14 cellular contexts compared by ENCODE assay signal in genomic region chrX:48872017-48872416, GRCh38. TPM values are rescaled to one million over a fixed set of nuclear protein-coding genes. Genes with fewer than 3 reads are reported as not detected.
DNase-seq lines count a peak whose midpoint lies in the region; ATAC-seq, FAIRE-seq and TF ChIP-seq lines count a peak whose summit lies in the region.
"Not testable (repeated sequence)": the region's sequence is repeated elsewhere in the genome, so short reads cannot be mapped to it uniquely, and the experiment has no call there.
"Had no signal": no experiment of that assay in that cellular context is flagged by ENCODE, and none has a peak within 500 bp of the region (broad histone marks: within the 10 kb centered on the region; RNA-seq: fewer than 3 reads in every experiment).

No MANE protein-coding gene starts in this region.

- not testable (repeated sequence) for H3K9me1 ChIP-seq in K562 (ENCODE audit: control insufficient read depth, insufficient read depth, low read length)

- not testable (repeated sequence) for H2AFZ ChIP-seq in K562 (ENCODE audit: low read depth, low read length)

- not testable (repeated sequence) for H3K79me2 ChIP-seq in K562 (ENCODE audit: control insufficient read depth, insufficient read depth, low read length)

- TF ChIP-seq RAD21 in K562 (CRISPR knock-in tag; conservative IDR thresholded peaks at IDR 0.05 in 1 of 2, IDR thresholded peaks at IDR 0.05 in 1 of 2), result not testable (repeated sequence)

- not testable (repeated sequence) for TF ChIP-seq CTCF in K562 (IDR thresholded peaks at IDR 0.05 in 2 of 3, conservative IDR thresholded peaks at IDR 0.05 in 1 of 3; ENCODE audit: insufficient read depth in 2 of 3, low read depth in 1 of 3, low read length in 3 of 3)

- not testable (repeated sequence) for H3K4me2 ChIP-seq in K562 (ENCODE audit: insufficient read depth, low read length)

- H4K20me1 ChIP-seq in K562 (replicated peaks; ENCODE audit: control insufficient read depth, insufficient read depth, low read length), result not testable (repeated sequence)

- DNase-seq in K562 (ENCODE audit: extremely low read depth in 1 of 4, low spot score in 3 of 4), result not testable (repeated sequence)

- CTCF ChIA-PET in K562 (lab: Yijun Ruan, JAX; ENCODE audit: low intra/inter-chr PET ratio), result not testable (repeated sequence)

- not testable (repeated sequence) for H3K4me1 ChIP-seq in K562 (replicated peaks in 1 of 2; ENCODE audit: control insufficient read depth in 2 of 2, insufficient read depth in 2 of 2, low read length in 2 of 2)

- H3K36me3 ChIP-seq in K562 (ENCODE audit: control insufficient read depth, insufficient read depth, low read length), result not testable (repeated sequence)

- BruUV-seq in K562 (replicated peaks; lab: Mats Ljungman, UMichigan), result not testable (repeated sequence)

- not testable (repeated sequence) for H3K27me3 ChIP-seq in K562 (ENCODE audit: control insufficient read depth in 2 of 2, insufficient read depth in 2 of 2, low read length in 2 of 2)

- H3K27ac ChIP-seq in K562 (ENCODE audit: extremely low read depth, low read depth, low read length), result not testable (repeated sequence)

- not testable (repeated sequence) for TF ChIP-seq POLR2A in K562 (conservative IDR thresholded peaks at IDR 0.05)

- intact Hi-C loops in K562 (cut with micrococcal nuclease), result not testable (repeated sequence)

- in situ Hi-C loops in K562 (cut with MboI), result not testable (repeated sequence)

- POLR2A ChIA-PET in K562 (lab: Yijun Ruan, JAX), result not testable (repeated sequence)

- not testable (repeated sequence) for TF ChIP-seq EP300 in K562 (IDR thresholded peaks at IDR 0.05; ENCODE audit: low read length)

- not testable (repeated sequence) for FAIRE-seq in K562 (lab: Jason Lieb, UNC)

- H3K9ac ChIP-seq in K562 (ENCODE audit: insufficient read depth in 1 of 2, low read depth in 2 of 2, low read length in 2 of 2), result not testable (repeated sequence)

- not testable (repeated sequence) for ATAC-seq in K562

- 0% methylated on average over 1 of the region's 2 CpGs for WGBS in K562 (ENCODE audit: insufficient coverage, low coverage, missing lambda C conversion rate)

- H3K9me3 ChIP-seq in K562 (replicated peaks; ENCODE audit: control insufficient read depth, insufficient read depth, low read depth, low read length), result not testable (repeated sequence)

- H3K4me3 ChIP-seq in K562, result not testable (repeated sequence)

RNA-seq across cellular contexts. Expression of gene TIMM17B, which starts 25.6 kb away (rescaled TPM):
- total RNA-seq in K562 (2011; cell fraction: chromatin; rRNA removed; ENCODE audit: low replicate concordance), result 26.5 and 78.9 TPM in 2 replicates
- total RNA-seq in K562 (2011; cell fraction: nucleolus; rRNA removed), result 91.7 and 100 TPM in 2 replicates
- total RNA-seq in K562 (2011; cell fraction: nucleoplasm; rRNA removed), result 70.7 and 84.2 TPM in 2 replicates
- total RNA-seq in K562 (2014; rRNA removed), result 122 and 171 TPM in 2 replicates
- 45.7 and 66.0 TPM in 2 replicates for total RNA-seq in K562 (2014; rRNA removed; fragmentation: Illumina TruSeq; extraction: Trizol)
- total RNA-seq in K562 (2015; rRNA removed; fragmentation: Illumina TruSeq; extraction: Trizol), result 94.8 and 95.4 TPM in 2 replicates
- total RNA-seq in K562 (2021), result 156 and 158 TPM in 2 replicates
- polyA plus RNA-seq in K562 (2011; rRNA removed), result 115 and 134 TPM in 2 replicates
- 212 and 458 TPM in 2 replicates for polyA plus RNA-seq in K562 (2011; cell fraction: cytosol; rRNA removed)
- polyA plus RNA-seq in K562 (2011; cell fraction: nucleus; rRNA removed), result 115 and 134 TPM in 2 replicates
- 154 and 205 TPM in 2 replicates for polyA plus RNA-seq in K562 (2012)
- polyA plus RNA-seq in K562 (2014; fragmentation: Illumina TruSeq; extraction: Trizol), result 140 and 176 TPM in 2 replicates
- polyA plus RNA-seq in K562 (2014; fragmentation: Nextera tagmentation; extraction: Ambion mirVana), result 10 to 100 TPM in 1 of 2 experiments, 1 to 10 TPM in 1; 9.9 to 69.0 TPM
- polyA plus RNA-seq in K562 (2014; rRNA removed), result 176 and 184 TPM in 2 replicates
- polyA minus RNA-seq in K562 (2011; rRNA and poly(A)+ RNA removed), result 23.1 and 34.0 TPM in 2 replicates
- 48.4 and 49.6 TPM in 2 replicates for polyA minus RNA-seq in K562 (2011; cell fraction: cytosol; rRNA and poly(A)+ RNA removed)
- 19.5 and 26.3 TPM in 2 replicates for polyA minus RNA-seq in K562 (2011; cell fraction: nucleus; rRNA and poly(A)+ RNA removed)

RNA-seq across cellular contexts. Expression of gene PQBP1, which starts 25.7 kb away (rescaled TPM):
- 76.7 and 135 TPM in 2 replicates for total RNA-seq in K562 (2011; cell fraction: chromatin; rRNA removed; ENCODE audit: low replicate concordance)
- total RNA-seq in K562 (2011; cell fraction: nucleolus; rRNA removed), result 111 and 112 TPM in 2 replicates
- 85.1 and 93.2 TPM in 2 replicates for total RNA-seq in K562 (2011; cell fraction: nucleoplasm; rRNA removed)
- 255 and 262 TPM in 2 replicates for total RNA-seq in K562 (2014; rRNA removed)
- 64.7 and 75.4 TPM in 2 replicates for total RNA-seq in K562 (2014; rRNA removed; fragmentation: Illumina TruSeq; extraction: Trizol)
- 112 and 113 TPM in 2 replicates for total RNA-seq in K562 (2015; rRNA removed; fragmentation: Illumina TruSeq; extraction: Trizol)
- 182 and 197 TPM in 2 replicates for total RNA-seq in K562 (2021)
- polyA plus RNA-seq in K562 (2011; rRNA removed), result 72.8 and 81.5 TPM in 2 replicates
- polyA plus RNA-seq in K562 (2011; cell fraction: cytosol; rRNA removed), result 93.1 and 155 TPM in 2 replicates
- polyA plus RNA-seq in K562 (2011; cell fraction: nucleus; rRNA removed), result 195 and 239 TPM in 2 replicates
- 178 and 226 TPM in 2 replicates for polyA plus RNA-seq in K562 (2012)
- polyA plus RNA-seq in K562 (2014; fragmentation: Illumina TruSeq; extraction: Trizol), result 227 and 228 TPM in 2 replicates
- 10 to 100 TPM; 41.3 to 77.0 TPM for polyA plus RNA-seq in K562 (2014; fragmentation: Nextera tagmentation; extraction: Ambion mirVana)
- 172 and 186 TPM in 2 replicates for polyA plus RNA-seq in K562 (2014; rRNA removed)
- 50.6 and 77.1 TPM in 2 replicates for polyA minus RNA-seq in K562 (2011; rRNA and poly(A)+ RNA removed)
- 89.3 and 96.8 TPM in 2 replicates for polyA minus RNA-seq in K562 (2011; cell fraction: cytosol; rRNA and poly(A)+ RNA removed)
- polyA minus RNA-seq in K562 (2011; cell fraction: nucleus; rRNA and poly(A)+ RNA removed), result 30.7 and 37.7 TPM in 2 replicates

RNA-seq across cellular contexts. Expression of gene PCSK1N, which starts 36.6 kb away (rescaled TPM):
- not detected in 2 replicates for total RNA-seq in K562 (2011; cell fraction: chromatin; rRNA removed; ENCODE audit: low replicate concordance)
- not detected in 2 replicates for total RNA-seq in K562 (2011; cell fraction: nucleolus; rRNA removed)
- total RNA-seq in K562 (2011; cell fraction: nucleoplasm; rRNA removed), result not detected in 2 replicates
- total RNA-seq in K562 (2014; rRNA removed) (0.54 and 0.61 TPM in 2 replicates), K562 (2014; rRNA removed; fragmentation: Illumina TruSeq; extraction: Trizol) (not detected in 2 replicates), K562 (2015; rRNA removed; fragmentation: Illumina TruSeq; extraction: Trizol) (not detected in 2 replicates), K562 (2021) (0.36 and 0.55 TPM in 2 replicates)
- polyA plus RNA-seq in K562 (2011; rRNA removed) (0.16 TPM in 1 of 2 replicates, not detected in the other), K562 (2014; fragmentation: Illumina TruSeq; extraction: Trizol) (not detected in 2 replicates), K562 (2014; fragmentation: Nextera tagmentation; extraction: Ambion mirVana) (not detected), K562 (2014; rRNA removed) (0.07 and 0.85 TPM in 2 replicates)
- polyA plus RNA-seq in K562 (2011; cell fraction: cytosol; rRNA removed), result 0.04 and 0.39 TPM in 2 replicates
- polyA plus RNA-seq in K562 (2011; cell fraction: nucleus; rRNA removed), result 0.63 TPM in 1 of 2 replicates, not detected in the other
- polyA plus RNA-seq in K562 (2012), result 0.29 and 0.40 TPM in 2 replicates
- 1.2 TPM in 1 of 2 replicates, not detected in the other for polyA minus RNA-seq in K562 (2011; rRNA and poly(A)+ RNA removed)
- not detected in 2 replicates for polyA minus RNA-seq in K562 (2011; cell fraction: cytosol; rRNA and poly(A)+ RNA removed)
- not detected in 2 replicates for polyA minus RNA-seq in K562 (2011; cell fraction: nucleus; rRNA and poly(A)+ RNA removed)
- total RNA-seq: B cell had no signal
- polyA plus RNA-seq: AG04450, BJ, CD14-positive monocyte had no signal

RNA-seq across cellular contexts. Expression of gene SLC35A2, which starts 39.4 kb away (rescaled TPM):
- 43.4 and 77.8 TPM in 2 replicates for total RNA-seq in K562 (2011; cell fraction: chromatin; rRNA removed; ENCODE audit: low replicate concordance)
- total RNA-seq in K562 (2011; cell fraction: nucleolus; rRNA removed), result 85.0 and 85.7 TPM in 2 replicates
- 78.3 and 79.2 TPM in 2 replicates for total RNA-seq in K562 (2011; cell fraction: nucleoplasm; rRNA removed)
- total RNA-seq in K562 (2014; rRNA removed), result 18.0 and 22.3 TPM in 2 replicates
- 19.6 and 19.8 TPM in 2 replicates for total RNA-seq in K562 (2014; rRNA removed; fragmentation: Illumina TruSeq; extraction: Trizol)
- total RNA-seq in K562 (2015; rRNA removed; fragmentation: Illumina TruSeq; extraction: Trizol), result 19.2 and 20.0 TPM in 2 replicates
- 32.3 and 38.9 TPM in 2 replicates for total RNA-seq in K562 (2021)
- 37.4 and 59.3 TPM in 2 replicates for polyA plus RNA-seq in K562 (2011; rRNA removed)
- 99.1 and 114 TPM in 2 replicates for polyA plus RNA-seq in K562 (2011; cell fraction: cytosol; rRNA removed)
- polyA plus RNA-seq in K562 (2011; cell fraction: nucleus; rRNA removed), result 79.9 and 86.5 TPM in 2 replicates
- 27.7 and 32.6 TPM in 2 replicates for polyA plus RNA-seq in K562 (2012)
- 37.6 and 42.6 TPM in 2 replicates for polyA plus RNA-seq in K562 (2014; fragmentation: Illumina TruSeq; extraction: Trizol)
- 1 to 10 TPM; 3.3 to 5.2 TPM for polyA plus RNA-seq in K562 (2014; fragmentation: Nextera tagmentation; extraction: Ambion mirVana)
- polyA plus RNA-seq in K562 (2014; rRNA removed), result 32.3 and 36.5 TPM in 2 replicates
- 32.1 and 45.8 TPM in 2 replicates for polyA minus RNA-seq in K562 (2011; rRNA and poly(A)+ RNA removed)
- 25.4 and 31.9 TPM in 2 replicates for polyA minus RNA-seq in K562 (2011; cell fraction: cytosol; rRNA and poly(A)+ RNA removed)
- 12.7 and 17.7 TPM in 2 replicates for polyA minus RNA-seq in K562 (2011; cell fraction: nucleus; rRNA and poly(A)+ RNA removed)

RNA-seq across cellular contexts. Expression of gene ERAS, which starts 45.7 kb away (rescaled TPM):
- 0.79 and 2.3 TPM in 2 replicates for total RNA-seq in K562 (2011; cell fraction: chromatin; rRNA removed; ENCODE audit: low replicate concordance)
- 0.83 and 1.8 TPM in 2 replicates for total RNA-seq in K562 (2011; cell fraction: nucleolus; rRNA removed)
- 0.84 and 0.95 TPM in 2 replicates for total RNA-seq in K562 (2011; cell fraction: nucleoplasm; rRNA removed)
- total RNA-seq in K562 (2014; rRNA removed) (not detected in 2 replicates), K562 (2014; rRNA removed; fragmentation: Illumina TruSeq; extraction: Trizol) (not detected in 2 replicates), K562 (2015; rRNA removed; fragmentation: Illumina TruSeq; extraction: Trizol) (not detected in 2 replicates), K562 (2021) (not detected in 2 replicates)
- polyA plus RNA-seq in K562 (2011; rRNA removed) (0.07 and 0.11 TPM in 2 replicates), K562 (2014; fragmentation: Illumina TruSeq; extraction: Trizol) (not detected in 2 replicates), K562 (2014; fragmentation: Nextera tagmentation; extraction: Ambion mirVana) (not detected), K562 (2014; rRNA removed) (0.12 TPM in 1 of 2 replicates, not detected in the other)
- polyA plus RNA-seq in K562 (2011; cell fraction: cytosol; rRNA removed), result 0.39 TPM in 1 of 2 replicates, not detected in the other
- 0.34 and 0.77 TPM in 2 replicates for polyA plus RNA-seq in K562 (2011; cell fraction: nucleus; rRNA removed)
- 0.42 TPM in 1 of 2 replicates, not detected in the other for polyA plus RNA-seq in K562 (2012)
- not detected in 2 replicates for polyA minus RNA-seq in K562 (2011; rRNA and poly(A)+ RNA removed)
- polyA minus RNA-seq in K562 (2011; cell fraction: cytosol; rRNA and poly(A)+ RNA removed), result not detected in 2 replicates
- 0.33 TPM in 1 of 2 replicates, not detected in the other for polyA minus RNA-seq in K562 (2011; cell fraction: nucleus; rRNA and poly(A)+ RNA removed)
- total RNA-seq: A172; A673; B cell; Caco-2; CD4-positive, alpha-beta memory T cell; CD4-positive, alpha-beta T cell; CD4-positive, CD25-positive, alpha-beta regulatory T cell; CD8-positive, alpha-beta T cell; Daoy had no signal
- polyA plus RNA-seq: AG04450; BJ; CD14-positive monocyte; CD4-positive, alpha-beta memory T cell; CD4-positive, CD25-positive, alpha-beta regulatory T cell; CD8-positive, alpha-beta memory T cell had no signal
